In the genomic region with DNA sequence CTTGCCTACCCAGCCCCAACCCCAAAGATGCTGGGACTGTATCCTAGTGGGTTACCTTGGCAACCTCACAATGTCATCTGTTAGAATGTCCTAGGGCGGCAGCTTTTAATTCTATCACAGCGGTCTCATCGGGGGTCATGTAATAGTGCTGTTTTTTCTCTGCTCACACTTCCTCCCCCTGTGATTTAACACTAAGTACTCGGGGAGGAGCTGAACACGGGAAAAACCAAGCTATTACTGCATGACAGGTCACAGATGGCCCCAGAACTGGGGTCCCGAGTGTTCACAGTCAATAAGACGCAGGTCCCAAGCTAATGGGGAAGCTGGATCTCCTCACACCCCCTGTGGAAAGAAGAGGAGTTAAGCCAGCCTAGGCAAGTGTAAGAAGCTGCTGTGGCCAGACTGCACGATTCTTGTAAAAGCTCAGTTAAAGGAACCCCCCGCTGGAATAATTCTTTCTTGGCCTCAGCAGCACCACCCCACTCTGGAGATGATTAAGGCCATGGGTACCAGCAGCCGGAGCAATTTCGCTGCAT, we compare ENCODE assay signal across 14 cellular contexts. TPM values are rescaled to one million over a fixed set of nuclear protein-coding genes. Genes with fewer than 3 reads are reported as not detected.
DNase-seq lines count a peak whose midpoint lies in the region; ATAC-seq lines count a peak whose summit lies in the region.
"Had no signal": no experiment of that assay in that cellular context is flagged by ENCODE, and none has a peak within 500 bp of the region (broad histone marks: within the 10 kb centered on the region; RNA-seq: fewer than 3 reads in every experiment).

No MANE protein-coding gene starts in this region.

- H3K4me1 ChIP-seq in Karpas-422 (ENCODE audit: low read length) (peaks cover 68% of the 10 kb centered on the region), thymus (ENCODE audit: control insufficient read depth, insufficient read depth, low read length) (peaks cover 33% of the 10 kb centered on the region)

- H3K4me3 ChIP-seq in Karpas-422 (ENCODE audit: low read length) (peak overlapping the region; percentile 93), thymus (ENCODE audit: low read length) (no peak overlapping the region)
- H3K4me3 ChIP-seq: transverse colon had no signal

- H3K27ac ChIP-seq in Karpas-422 (ENCODE audit: low read length): peak overlapping the region; percentile 99
- peak overlapping the region; percentile 19 for H3K27ac ChIP-seq in thymus (ENCODE audit: low read depth)
- H3K27ac ChIP-seq: transverse colon had no signal

- H3K36me3 ChIP-seq in Karpas-422 (ENCODE audit: insufficient read depth, low read length) (peaks cover 4% of the 10 kb centered on the region; the same call in 1 of the 2 replicates), thymus (ENCODE audit: control insufficient read depth, insufficient read depth) (no peaks in the 10 kb centered on the region)
- H3K36me3 ChIP-seq: BE2C, transverse colon had no signal

- no peak overlapping the region for H3K4me3 Mint-ChIP-seq in activated naive CD4-positive, alpha-beta T cell treated with anti-CD3 and anti-CD28 coated beads, Interleukin-2, amount 10 ng/mL, durations not matched to agents 7 days and 5 days
- peak overlapping the region; percentile 97 for H3K4me3 Mint-ChIP-seq in central memory CD8-positive, alpha-beta T cell

- H3K27me3 ChIP-seq in Karpas-422 (ENCODE audit: low read length) (no peaks in the 10 kb centered on the region), thymus (ENCODE audit: control insufficient read depth, insufficient read depth) (no peaks in the 10 kb centered on the region)
- H3K27me3 ChIP-seq: BE2C had no signal

- peaks cover 24% of the 10 kb centered on the region for H3K79me2 ChIP-seq in Karpas-422 (ENCODE audit: low read length)

- peak overlapping the region; percentile 99 for H3K9ac ChIP-seq in Karpas-422 (ENCODE audit: low read length)

- H3K9me2 ChIP-seq in Karpas-422 (replicated peaks; ENCODE audit: insufficient read depth, low read length): no peaks in the 10 kb centered on the region

- H3K4me1 Mint-ChIP-seq in activated naive CD4-positive, alpha-beta T cell treated with anti-CD3 and anti-CD28 coated beads, Interleukin-2, amount 10 ng/mL, durations not matched to agents 7 days and 5 days: peaks cover 64% of the 10 kb centered on the region
- peaks cover 75% of the 10 kb centered on the region for H3K4me1 Mint-ChIP-seq in central memory CD8-positive, alpha-beta T cell

- peaks cover 10% of the 10 kb centered on the region for H3K9me3 Mint-ChIP-seq in activated naive CD4-positive, alpha-beta T cell treated with anti-CD3 and anti-CD28 coated beads, Interleukin-2, amount 10 ng/mL, durations not matched to agents 7 days and 5 days
- H3K9me3 Mint-ChIP-seq in central memory CD8-positive, alpha-beta T cell: no peaks in the 10 kb centered on the region

- peaks cover 10% of the 10 kb centered on the region for H3K36me3 Mint-ChIP-seq in activated naive CD4-positive, alpha-beta T cell treated with anti-CD3 and anti-CD28 coated beads, Interleukin-2, amount 10 ng/mL, durations not matched to agents 7 days and 5 days
- H3K36me3 Mint-ChIP-seq in central memory CD8-positive, alpha-beta T cell (ENCODE audit: insufficient read depth): peaks cover 24% of the 10 kb centered on the region

- DNase-seq in activated naive CD4-positive, alpha-beta T cell treated with anti-CD3 and anti-CD28 coated beads, Interleukin-2, amount 10 ng/mL, durations not matched to agents 7 days and 5 days: no peak
- no peak for DNase-seq in activated naive CD4-positive, alpha-beta T cell treated with anti-CD3 and anti-CD28 coated beads, Interleukin-2, amount 50 U/mL, for 16 hours
- peak; percentile 64 for DNase-seq in Karpas-422
- DNase-seq in central memory CD8-positive, alpha-beta T cell (ENCODE audit: low spot score in 2 of 2): no peak
- DNase-seq in NCI-H82 (lab: John Stamatoyannopoulos, UW): no peak
- DNase-seq in NCI-H2196 (lab: John Stamatoyannopoulos, UW; ENCODE audit: unreplicated experiment): no peak
- DNase-seq: caudate nucleus; kidney glomerular epithelial cell; occipital lobe; stimulated activated CD4-positive, alpha-beta T cell treated with anti-CD3 and anti-CD28 coated beads, Interleukin-4, amount 100 ng/mL, for 4 hours; transverse colon had no signal

- ATAC-seq in central memory CD8-positive, alpha-beta T cell (replicated peaks; ENCODE audit: extremely low read depth, poor library complexity, severe bottlenecking): peak; percentile 6
- ATAC-seq in GM18517 (IDR thresholded peaks at IDR 0.05; ENCODE audit: unreplicated experiment): no peak

- H3K4me2 ChIP-seq in Karpas-422 (ENCODE audit: low read depth, low read length, poor library complexity, severe bottlenecking): peak overlapping the region; percentile 74

- peak overlapping the region; percentile 19 for H3K27ac Mint-ChIP-seq in activated naive CD4-positive, alpha-beta T cell treated with anti-CD3 and anti-CD28 coated beads, Interleukin-2, amount 10 ng/mL, durations not matched to agents 7 days and 5 days
- H3K27ac Mint-ChIP-seq in central memory CD8-positive, alpha-beta T cell (ENCODE audit: low read depth): peak overlapping the region; percentile 99

- H3K27me3 Mint-ChIP-seq in activated naive CD4-positive, alpha-beta T cell treated with anti-CD3 and anti-CD28 coated beads, Interleukin-2, amount 10 ng/mL, durations not matched to agents 7 days and 5 days: no peaks in the 10 kb centered on the region
- no peaks in the 10 kb centered on the region for H3K27me3 Mint-ChIP-seq in central memory CD8-positive, alpha-beta T cell

- H3K9me3 ChIP-seq in Karpas-422 (ENCODE audit: low read length): no peaks in the 10 kb centered on the region
- no peaks in the 10 kb centered on the region for H3K9me3 ChIP-seq in thymus (ENCODE audit: control insufficient read depth)
- H3K9me3 ChIP-seq: BE2C, transverse colon had no signal

- WGBS in thymus: 77% methylated on average over 11 of the region's 11 CpGs

- peaks cover under 1% of the 10 kb centered on the region; the same call in 1 of the 2 replicates for H4K20me1 ChIP-seq in Karpas-422 (ENCODE audit: insufficient read depth, low read depth, low read length)

- CTCF ChIA-PET in activated naive CD4-positive, alpha-beta T cell treated with anti-CD3 and anti-CD28 coated beads, Interleukin-2, amount 10 ng/mL, durations not matched to agents 7 days and 5 days (lab: Charles Lee): interaction anchor here (1.2 to 2.0 kb wide), 6 partner anchors 10 to 251 kb away, joined by 3 to 8 read pairs (median 4); a partner anchor contains a TSS

- H2AFZ ChIP-seq in Karpas-422 (ENCODE audit: low read length): no peak overlapping the region

RNA-seq across cellular contexts. Expression of a gene that starts 2.5 kb away (rescaled TPM):
- total RNA-seq in Karpas-422 (2014; rRNA removed; shearing (Covaris generic); ENCODE audit: low replicate concordance): 291 and 375 TPM in 2 replicates
- polyA plus RNA-seq in thymus: 57.6 TPM
